In the genomic region with DNA sequence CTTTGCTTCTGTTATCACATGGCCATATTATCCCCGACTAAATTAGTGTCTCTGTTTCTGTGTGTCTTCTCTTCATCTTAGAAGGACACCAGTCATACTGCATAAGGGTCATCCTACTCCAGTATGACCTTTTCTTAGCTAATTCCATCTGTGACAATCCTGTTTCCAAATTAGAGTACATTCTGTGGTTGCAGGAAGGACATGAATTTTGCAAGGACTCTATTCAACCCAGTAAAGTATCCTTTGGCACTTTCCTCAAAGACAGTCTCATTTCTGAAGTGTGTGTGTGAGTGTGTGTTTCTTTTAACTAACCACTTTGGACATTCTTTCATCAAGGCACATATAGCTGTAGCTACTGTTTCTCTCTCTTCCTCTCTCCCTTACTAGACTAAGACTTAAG, we compare ENCODE assay signal across 20 cellular contexts. TPM values are rescaled to one million over a fixed set of nuclear protein-coding genes. Genes with fewer than 3 reads are reported as not detected.
DNase-seq lines count a peak whose midpoint lies in the region; ATAC-seq, FAIRE-seq and TF ChIP-seq lines count a peak whose summit lies in the region.
"Had no signal": no experiment of that assay in that cellular context is flagged by ENCODE, and none has a peak within 500 bp of the region (broad histone marks: within the 10 kb centered on the region; RNA-seq: fewer than 3 reads in every experiment).

No MANE protein-coding gene starts in this region.

- H3K9me3 ChIP-seq in SK-N-SH (no peaks in the 10 kb centered on the region), endothelial cell of umbilical vein (replicated peaks; ENCODE audit: control insufficient read depth, insufficient read depth, low read length) (no peaks in the 10 kb centered on the region), mesenchymal stem cell (ENCODE audit: control insufficient read depth, low read length) (peaks cover 4% of the 10 kb centered on the region)
- H3K9me3 ChIP-seq: body of pancreas, Caco-2, left ventricle myocardium inferior, right lobe of liver, SJSA1, transverse colon had no signal

- H3K36me3 ChIP-seq in SK-N-SH (replicated peaks in 1 of 2; ENCODE audit: control insufficient read depth in 1 of 2, insufficient read depth in 2 of 2, low read length in 1 of 2) (no peaks in the 10 kb centered on the region), endothelial cell of umbilical vein (ENCODE audit: control insufficient read depth in 2 of 2, extremely low read depth in 1 of 2, insufficient read depth in 2 of 2, low read length in 2 of 2) (no peaks in the 10 kb centered on the region), mesenchymal stem cell (ENCODE audit: control insufficient read depth in 1 of 2, insufficient read depth in 2 of 2, low read depth in 1 of 2, low read length in 2 of 2) (no peaks in the 10 kb centered on the region)
- H3K36me3 ChIP-seq: left ventricle myocardium inferior, right lobe of liver, SJSA1, transverse colon had no signal

- DNase-seq in SK-N-SH = no peak
- DNase-seq in endothelial cell of umbilical vein (ENCODE audit: low read depth, low spot score) = no peak
- DNase-seq in mesenchymal stem cell = peak; percentile 65
- DNase-seq in NCI-H1417 treated with DMSO at 0.1 percent for 48 hours (lab: John Stamatoyannopoulos, UW) = no peak
- DNase-seq in NCI-H82 (lab: John Stamatoyannopoulos, UW) = no peak
- DNase-seq: activated T-cell treated with anti-CD3 and anti-CD28 coated beads, Interleukin-2, amount 50 U/mL, for 4 hours; body of pancreas; Caco-2; left ventricle myocardium inferior; NCI-H774; nucleus accumbens; right lobe of liver; stimulated activated naive CD8-positive, alpha-beta T cell treated with anti-CD3 and anti-CD28 coated beads, Interleukin-15, Interleukin-2, amounts not matched to agents 100 U/mL and 50 U/mL, for 24 hours; transverse colon had no signal

- no peak for TF ChIP-seq RAD21 in SK-N-SH (IDR thresholded peaks at IDR 0.05; ENCODE audit: low read length)

- H3K79me1 ChIP-seq in mesenchymal stem cell (replicated peaks; ENCODE audit: low read length, poor library complexity, severe bottlenecking) = no peaks in the 10 kb centered on the region

- CTCF ChIA-PET in SK-N-SH (lab: Yijun Ruan, JAX) = no interaction called here
- CTCF ChIA-PET in endothelial cell of umbilical vein (lab: Charles Lee) = interaction anchor here (1.6 kb wide), 1 partner anchor 35 kb away, joined by 3 read pairs; no protein-coding TSS in a partner anchor

- H4K20me1 ChIP-seq in SK-N-SH (ENCODE audit: insufficient read depth) (no peaks in the 10 kb centered on the region), endothelial cell of umbilical vein (replicated peaks; ENCODE audit: control insufficient read depth, extremely low read depth, insufficient read depth, low read length) (no peaks in the 10 kb centered on the region)

- no peak for TF ChIP-seq POLR2A in endothelial cell of umbilical vein (IDR thresholded peaks at IDR 0.05; ENCODE audit: low read depth, low read length)

- H3K79me2 ChIP-seq in SK-N-SH (ENCODE audit: insufficient read depth) = no peaks in the 10 kb centered on the region
- H3K79me2 ChIP-seq in endothelial cell of umbilical vein (ENCODE audit: control insufficient read depth, insufficient read depth, low read length) = no peaks in the 10 kb centered on the region

- H3K4me1 ChIP-seq in SK-N-SH (ENCODE audit: control insufficient read depth in 1 of 2, insufficient read depth in 2 of 2, low read depth in 1 of 2, low read length in 1 of 2) = peaks cover 0 to 7% of the 10 kb centered on the region in 2 experiments; a peak in 1 of 4 replicates
- peaks cover 10% of the 10 kb centered on the region for H3K4me1 ChIP-seq in endothelial cell of umbilical vein (ENCODE audit: control insufficient read depth, extremely low read depth, insufficient read depth, low read length)
- H3K4me1 ChIP-seq in mesenchymal stem cell (ENCODE audit: control insufficient read depth, insufficient read depth, low read depth, low read length) = no peaks in the 10 kb centered on the region
- H3K4me1 ChIP-seq: body of pancreas, Caco-2, left ventricle myocardium inferior, right lobe of liver, transverse colon had no signal

- no peak overlapping the region; a peak in 1 of 4 replicates for H3K27ac ChIP-seq in SK-N-SH (ENCODE audit: low read depth in 2 of 2, low read length in 1 of 2)
- H3K27ac ChIP-seq in endothelial cell of umbilical vein (ENCODE audit: insufficient read depth, low read depth, low read length) = no peak overlapping the region
- no peak overlapping the region for H3K27ac ChIP-seq in mesenchymal stem cell (ENCODE audit: low read length, poor library complexity, severe bottlenecking)
- H3K27ac ChIP-seq: 22Rv1, body of pancreas, left ventricle myocardium inferior, right lobe of liver, SJSA1, transverse colon had no signal

- H3K4ac ChIP-seq in mesenchymal stem cell (ENCODE audit: low read depth in 1 of 2, low read length in 2 of 2) = no peak overlapping the region

- H3K9me2 ChIP-seq in SK-N-SH = no peaks in the 10 kb centered on the region

- ATAC-seq in SK-N-SH treated with all-trans-retinoic acid at 6 μM for 48 hours (no peak), HG03097 (IDR thresholded peaks at IDR 0.05; ENCODE audit: low FRiP score, unreplicated experiment) (no peak), GM21717 (IDR thresholded peaks at IDR 0.05; ENCODE audit: unreplicated experiment) (no peak)
- ATAC-seq: body of pancreas; stimulated activated naive CD8-positive, alpha-beta T cell treated with anti-CD3 and anti-CD28 coated beads, Interleukin-15, Interleukin-2, amounts not matched to agents 100 U/mL and 50 U/mL, for 24 hours; WTC11 had no signal

- H3K27me3 ChIP-seq in SK-N-SH (ENCODE audit: insufficient read depth) = no peaks in the 10 kb centered on the region
- no peaks in the 10 kb centered on the region for H3K27me3 ChIP-seq in endothelial cell of umbilical vein (ENCODE audit: control insufficient read depth in 2 of 2, insufficient read depth in 2 of 2, low read length in 2 of 2)
- no peaks in the 10 kb centered on the region for H3K27me3 ChIP-seq in mesenchymal stem cell (ENCODE audit: control insufficient read depth in 1 of 2, insufficient read depth in 1 of 2, low read length in 2 of 2)
- H3K27me3 ChIP-seq: body of pancreas, right lobe of liver, SJSA1, transverse colon had no signal

- TF ChIP-seq EP300 in SK-N-SH (IDR thresholded peaks at IDR 0.05; ENCODE audit: borderline replicate concordance in 1 of 2, low read depth in 1 of 2, low read length in 1 of 2) = no peak

- no peak overlapping the region for H2BK12ac ChIP-seq in mesenchymal stem cell (ENCODE audit: low read length in 2 of 2)

- POLR2A ChIA-PET in SK-N-SH (lab: Yijun Ruan, JAX) (no interaction called here), endothelial cell of umbilical vein (lab: Charles Lee) (no interaction called here)

- H3K14ac ChIP-seq in mesenchymal stem cell (ENCODE audit: low read length in 2 of 2) = no peak overlapping the region

- no peak overlapping the region for H3K4me3 ChIP-seq in SK-N-SH (ENCODE audit: low read depth in 2 of 2, low read length in 1 of 2)
- H3K4me3 ChIP-seq in endothelial cell of umbilical vein (replicated peaks in 1 of 3; ENCODE audit: insufficient read depth in 1 of 3, low read depth in 1 of 3, low read length in 3 of 3) = no peak overlapping the region
- no peak overlapping the region for H3K4me3 ChIP-seq in mesenchymal stem cell (ENCODE audit: insufficient read depth in 1 of 2, low read depth in 1 of 2, low read length in 2 of 2)
- H3K4me3 ChIP-seq: body of pancreas, left ventricle myocardium inferior, right lobe of liver, SJSA1, transverse colon had no signal

- FAIRE-seq in endothelial cell of umbilical vein (lab: Jason Lieb, UNC) = no peak

- H2BK15ac ChIP-seq in mesenchymal stem cell (ENCODE audit: low read depth, poor library complexity, severe bottlenecking) = no peak overlapping the region

- H4K91ac ChIP-seq in mesenchymal stem cell (ENCODE audit: low read length) = no peak overlapping the region

- H3K9ac ChIP-seq in SK-N-SH (no peak overlapping the region), endothelial cell of umbilical vein (replicated peaks; ENCODE audit: extremely low read depth, insufficient read depth, low read length) (no peak overlapping the region), mesenchymal stem cell (ENCODE audit: low read length) (peak overlapping the region; percentile 86)

- no TSS peak for BruUV-seq in endothelial cell of umbilical vein (replicated peaks; lab: Mats Ljungman, UMichigan)

- H2BK5ac ChIP-seq in mesenchymal stem cell (ENCODE audit: low read depth, low read length, poor library complexity, severe bottlenecking) = no peak overlapping the region

- no peak overlapping the region for H3K18ac ChIP-seq in mesenchymal stem cell (ENCODE audit: low read depth in 1 of 2, low read length in 2 of 2)

- no peak overlapping the region for H2BK120ac ChIP-seq in mesenchymal stem cell (ENCODE audit: low read depth, low read length)

- peaks cover 3% of the 10 kb centered on the region for H3F3A ChIP-seq in SK-N-SH (replicated peaks; ENCODE audit: insufficient read depth)

- no peak overlapping the region for H2AK5ac ChIP-seq in mesenchymal stem cell (ENCODE audit: low read length, severe bottlenecking)

- WGBS in SK-N-SH (ENCODE audit: low lambda C conversion rate) = 11% methylated on average over 1 of the region's 1 CpG
- WGBS in mesenchymal stem cell = 56% methylated on average over 1 of the region's 1 CpG

- H2AFZ ChIP-seq in SK-N-SH (ENCODE audit: low read depth) (peak overlapping the region; percentile 54), endothelial cell of umbilical vein (ENCODE audit: low read depth, low read length) (peak overlapping the region; percentile 36), mesenchymal stem cell (ENCODE audit: low read depth, low read length) (no peak overlapping the region)

- H3K4me2 ChIP-seq in SK-N-SH (no peak overlapping the region), endothelial cell of umbilical vein (ENCODE audit: insufficient read depth, low read length) (no peak overlapping the region), mesenchymal stem cell (ENCODE audit: low read length, poor library complexity, severe bottlenecking) (no peak overlapping the region)

- intact Hi-C loops in endothelial cell of umbilical vein (cut with micrococcal nuclease) = no loop called here

- no peak overlapping the region for H3K23ac ChIP-seq in mesenchymal stem cell (ENCODE audit: low read length in 2 of 2)

- H3K9me1 ChIP-seq in endothelial cell of umbilical vein (replicated peaks; ENCODE audit: control insufficient read depth, extremely low read depth, insufficient read depth, low read length) = no peaks in the 10 kb centered on the region

- TF ChIP-seq CTCF in SK-N-SH (IDR thresholded peaks at IDR 0.05) (no peak), endothelial cell of umbilical vein (IDR thresholded peaks at IDR 0.05; ENCODE audit: extremely low read depth in 1 of 2, insufficient read depth in 1 of 2, low read depth in 1 of 2, low read length in 2 of 2) (no peak)

- dilution Hi-C loops in endothelial cell of umbilical vein (cut with MboI; ENCODE audit: extremely low pct_ligation_motif_present, low sequenced_read_pairs) = no loop called here

- no peak overlapping the region for H4K8ac ChIP-seq in mesenchymal stem cell (ENCODE audit: low read length)

RNA-seq across cellular contexts. Expression of a gene that starts 15.2 kb away (rescaled TPM):
- polyA plus RNA-seq in SK-N-SH (2012; rRNA removed) (167 and 286 TPM in 2 replicates), endothelial cell of umbilical vein (5.6 and 6.0 TPM in 2 replicates)
- 264 and 284 TPM in 2 replicates for polyA plus RNA-seq in SK-N-SH (2012; cell fraction: cytosol; rRNA removed)
- 123 and 209 TPM in 2 replicates for polyA plus RNA-seq in SK-N-SH (2012; cell fraction: nucleus; rRNA removed)
- 8.4 and 10.5 TPM in 2 replicates for total RNA-seq in endothelial cell of umbilical vein
- polyA plus RNA-seq in endothelial cell of umbilical vein (2011; cell fraction: cytosol; rRNA removed) = 6.0 and 6.5 TPM in 2 replicates
- 4.1 and 5.7 TPM in 2 replicates for polyA plus RNA-seq in endothelial cell of umbilical vein (2011; cell fraction: nucleus; rRNA removed)
- polyA plus RNA-seq in endothelial cell of umbilical vein (2012) = 6.3 and 13.5 TPM in 2 replicates
- 15.3 and 17.2 TPM in 2 replicates for polyA minus RNA-seq in endothelial cell of umbilical vein
- not detected for polyA minus RNA-seq in endothelial cell of umbilical vein (2011; cell fraction: cytosol; rRNA and poly(A)+ RNA removed)
- polyA minus RNA-seq in endothelial cell of umbilical vein (2011; cell fraction: nucleus; rRNA and poly(A)+ RNA removed) = 9.5 and 14.7 TPM in 2 replicates
- 87.9 TPM for polyA plus RNA-seq in mesenchymal stem cell (2013, experiment 1 of 2)
- polyA plus RNA-seq in mesenchymal stem cell (2013, experiment 2 of 2) = 88.5 TPM

Comparison
In these comparisons a context has a peak if more than half of its experiments do, and no peak if none do; other contexts are left out.
1. RNA of a gene that starts 15.2 kb away (polyA plus RNA-seq): 123 to 286 TPM in SK-N-SH; 4.1 to 13.5 TPM in endothelial cell of umbilical vein; every median in the first group is over 4 times any median in the second.